ENCODE assay signal across 1 cellular context in the genomic region with DNA sequence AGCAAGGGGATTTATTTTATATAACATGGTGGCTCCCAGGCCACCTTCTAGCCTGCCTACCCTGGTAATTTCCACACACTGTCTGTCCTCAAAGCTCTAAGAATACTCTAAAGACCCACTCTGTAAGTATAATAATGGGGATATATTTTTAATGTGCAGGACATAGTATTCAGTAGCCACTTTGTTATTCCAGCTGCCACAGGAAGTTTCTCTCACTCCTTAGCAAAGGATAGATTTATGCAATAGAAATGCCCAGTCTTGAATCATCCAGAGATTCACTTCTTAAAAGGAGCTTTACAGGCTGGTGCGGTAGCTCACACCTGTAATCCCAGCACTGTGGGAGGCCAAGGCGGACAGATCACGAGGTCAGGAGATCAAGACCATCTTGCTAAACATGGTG.
TF ChIP-seq lines count a peak whose summit lies in the region.

No MANE protein-coding gene starts in this region.

TF ChIP-seq in endothelial cell of umbilical vein, 7 proteins besides CTCF, POLR2A, EP300 and RAD21 (continued from another document):
- TF ChIP-seq FOS (IDR thresholded peaks at IDR 0.05; ENCODE audit: borderline replicate concordance, insufficient read depth, low read length) = no peak
